ENCODE assay signal across 16 cellular contexts in the genomic region with DNA sequence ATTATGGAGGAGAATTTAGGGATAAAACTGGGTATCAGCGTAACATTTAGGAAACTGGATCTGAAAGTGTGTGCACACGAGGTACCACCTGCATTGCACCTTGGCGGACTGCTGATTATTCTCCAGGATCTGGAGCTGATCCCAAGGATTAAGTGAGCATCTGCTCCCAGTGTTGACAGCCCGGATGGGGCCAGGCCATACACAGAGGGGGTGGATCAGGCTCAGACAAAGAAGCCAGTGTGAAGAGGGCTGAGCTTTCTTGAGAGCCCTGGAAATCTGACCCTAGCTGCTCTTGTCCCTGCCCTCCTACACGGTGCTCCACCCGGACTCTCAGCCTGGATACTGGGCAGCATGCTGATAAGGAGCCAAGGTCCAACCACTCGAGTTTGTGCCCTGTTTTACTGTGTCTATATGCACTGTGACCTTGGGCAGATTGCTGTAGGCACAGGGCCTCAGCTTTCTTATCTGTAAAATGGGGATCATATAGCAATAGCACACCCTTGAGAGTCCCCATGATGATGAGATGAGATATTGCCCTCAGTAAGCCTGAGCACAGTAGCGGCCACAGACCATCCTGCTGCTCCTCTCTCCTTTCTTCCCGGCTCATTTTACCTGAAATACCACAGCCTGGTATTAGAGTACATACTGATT.
"Had no signal": no experiment of that assay in that cellular context is flagged by ENCODE, and none has a peak within 500 bp of the region (broad histone marks: within the 10 kb centered on the region; RNA-seq: fewer than 3 reads in every experiment).

No MANE protein-coding gene starts in this region.

- H3K36me3 ChIP-seq: left lung, transverse colon, uterus had no signal

- H3K27ac Mint-ChIP-seq: activated naive CD8-positive, alpha-beta T cell; mesothelial cell of epicardium; natural killer cell treated with Interleukin-12 subunit alpha and Interleukin-12 subunit beta and Interleukin-15 and Interleukin-18, amount 100 ng/mL, for 72 hours had no signal

- H3K9me3 ChIP-seq: transverse colon, uterus had no signal

- H3K27ac ChIP-seq: foreskin keratinocyte, left lung, transverse colon, uterus had no signal

- DNase-seq: activated CD8-positive, alpha-beta memory T cell treated with anti-CD3 and anti-CD28 coated beads for 24 hours; activated CD8-positive, alpha-beta memory T cell treated with anti-CD3 and anti-CD28 coated beads, Interleukin-2, amount 50 U/mL, for 48 hours; activated gamma-delta T cell; foreskin keratinocyte; left lung; occipital lobe; retina; stimulated activated CD4-positive, alpha-beta T cell treated with anti-CD3 and anti-CD28 coated beads, Interleukin-1b, Interleukin-23, amount 100 ng/mL, for 48 hours; stimulated activated naive CD8-positive, alpha-beta T cell treated with anti-CD3 and anti-CD28 coated beads, Interleukin-15, Interleukin-2, amounts not matched to agents 100 U/mL and 50 U/mL, for 24 hours; transverse colon; uterus had no signal

- H3K36me3 Mint-ChIP-seq: activated naive CD8-positive, alpha-beta T cell; mesothelial cell of epicardium; natural killer cell treated with Interleukin-12 subunit alpha and Interleukin-12 subunit beta and Interleukin-15 and Interleukin-18, amount 100 ng/mL, for 72 hours had no signal

- H3K4me3 ChIP-seq: dorsolateral prefrontal cortex, left lung, transverse colon, uterus had no signal

- H3K4me1 Mint-ChIP-seq: mesothelial cell of epicardium had no signal

- FAIRE-seq: colon had no signal

- ATAC-seq: foreskin keratinocyte; left lung; stimulated activated naive CD8-positive, alpha-beta T cell treated with anti-CD3 and anti-CD28 coated beads, Interleukin-15, Interleukin-2, amounts not matched to agents 100 U/mL and 50 U/mL, for 24 hours had no signal

- H3K27me3 ChIP-seq: dorsolateral prefrontal cortex, foreskin keratinocyte, left lung, transverse colon, uterus had no signal

- H3K4me3 Mint-ChIP-seq: activated naive CD8-positive, alpha-beta T cell; mesothelial cell of epicardium; natural killer cell treated with Interleukin-12 subunit alpha and Interleukin-12 subunit beta and Interleukin-15 and Interleukin-18, amount 100 ng/mL, for 72 hours had no signal

- H3K27me3 Mint-ChIP-seq: activated naive CD8-positive, alpha-beta T cell; natural killer cell treated with Interleukin-12 subunit alpha and Interleukin-12 subunit beta and Interleukin-15 and Interleukin-18, amount 100 ng/mL, for 72 hours had no signal

- H3K4me1 ChIP-seq: foreskin keratinocyte, left lung, transverse colon, uterus had no signal
